ENCODE assay signal across 1 cellular context in the genomic region with DNA sequence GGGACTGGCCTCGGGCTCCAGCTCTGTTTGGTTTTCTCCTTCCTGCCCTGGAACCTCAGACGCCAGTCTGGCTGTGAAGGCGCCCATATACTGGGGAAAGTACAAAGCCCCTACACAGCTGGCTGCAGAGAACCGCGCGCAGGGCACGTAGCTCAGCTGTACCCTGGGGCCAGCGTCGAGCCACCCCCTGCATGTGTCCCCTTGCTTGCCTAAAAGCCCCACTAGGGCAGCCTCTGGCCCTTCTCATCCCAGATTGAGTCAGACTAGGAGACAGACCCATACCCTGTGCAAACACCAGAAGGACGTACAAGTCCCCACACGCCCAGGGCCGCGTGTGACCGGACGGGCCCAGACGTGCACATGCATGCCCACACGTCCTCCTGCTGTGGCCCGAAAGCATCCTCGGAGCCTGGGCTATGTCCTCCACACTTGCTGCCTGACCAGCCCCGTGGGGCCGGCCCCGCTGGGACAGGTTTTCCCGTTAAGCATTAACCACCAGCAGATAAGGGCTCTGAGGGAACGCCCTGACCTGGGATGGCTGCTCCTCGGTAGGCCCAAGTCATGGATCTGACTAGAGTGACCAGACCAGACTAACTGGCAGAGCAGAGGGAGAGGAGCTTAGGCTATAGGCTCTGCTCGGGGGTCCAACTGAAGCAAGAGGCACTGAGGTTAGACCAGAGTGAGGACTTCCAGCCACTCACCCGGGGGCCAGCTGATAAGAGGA.
A peak's percentile ranks its signal among the peaks of the same experiment; 100 is the strongest.
TF ChIP-seq lines count a peak whose summit lies in the region.

No MANE protein-coding gene starts in this region.

TF ChIP-seq in HepG2, 621 proteins besides CTCF, POLR2A, EP300 and RAD21 (continued from another document and continues in another):
- TF ChIP-seq, protein P1, sequence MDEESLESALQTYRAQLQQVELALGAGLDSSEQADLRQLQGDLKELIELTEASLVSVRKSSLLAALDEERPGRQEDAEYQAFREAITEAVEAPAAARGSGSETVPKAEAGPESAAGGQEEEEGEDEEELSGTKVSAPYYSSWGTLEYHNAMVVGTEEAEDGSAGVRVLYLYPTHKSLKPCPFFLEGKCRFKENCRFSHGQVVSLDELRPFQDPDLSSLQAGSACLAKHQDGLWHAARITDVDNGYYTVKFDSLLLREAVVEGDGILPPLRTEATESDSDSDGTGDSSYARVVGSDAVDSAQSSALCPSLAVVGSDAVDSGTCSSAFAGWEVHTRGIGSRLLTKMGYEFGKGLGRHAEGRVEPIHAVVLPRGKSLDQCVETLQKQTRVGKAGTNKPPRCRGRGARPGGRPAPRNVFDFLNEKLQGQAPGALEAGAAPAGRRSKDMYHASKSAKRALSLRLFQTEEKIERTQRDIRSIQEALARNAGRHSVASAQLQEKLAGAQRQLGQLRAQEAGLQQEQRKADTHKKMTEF (CRISPR knock-in tag; IDR thresholded peaks at IDR 0.05), result peak; percentile 76
- TF ChIP-seq GATAD1 (CRISPR knock-in tag; IDR thresholded peaks at IDR 0.05), result peak; percentile 49
- TF ChIP-seq NCOR1 (IDR thresholded peaks at IDR 0.05; ENCODE audit: borderline replicate concordance, low read length), result no peak
- TF ChIP-seq, protein P2, sequence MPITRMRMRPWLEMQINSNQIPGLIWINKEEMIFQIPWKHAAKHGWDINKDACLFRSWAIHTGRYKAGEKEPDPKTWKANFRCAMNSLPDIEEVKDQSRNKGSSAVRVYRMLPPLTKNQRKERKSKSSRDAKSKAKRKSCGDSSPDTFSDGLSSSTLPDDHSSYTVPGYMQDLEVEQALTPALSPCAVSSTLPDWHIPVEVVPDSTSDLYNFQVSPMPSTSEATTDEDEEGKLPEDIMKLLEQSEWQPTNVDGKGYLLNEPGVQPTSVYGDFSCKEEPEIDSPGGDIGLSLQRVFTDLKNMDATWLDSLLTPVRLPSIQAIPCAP (CRISPR knock-in tag; IDR thresholded peaks at IDR 0.05; ENCODE audit: low read depth), result no peak
- 0 out of 2 replicates have a peak, but pooled peaks have one; percentile 79 for TF ChIP-seq HNRNPL (IDR thresholded peaks at IDR 0.05; ENCODE audit: low read depth, low read length)
- TF ChIP-seq CBX2 (IDR thresholded peaks at IDR 0.05; ENCODE audit: low read depth, low read length), result no peak
- no peak for TF ChIP-seq CBX2 (CRISPR knock-in tag; IDR thresholded peaks at IDR 0.05; ENCODE audit: low read depth)
- no peak for TF ChIP-seq GTF3A (CRISPR knock-in tag; conservative IDR thresholded peaks at IDR 0.05)
- TF ChIP-seq ZFP36 (IDR thresholded peaks at IDR 0.05; ENCODE audit: borderline replicate concordance, low read depth, low read length, partially characterized antibody), result no peak
- peak; percentile 12; the same call in 1 of the 2 replicates for TF ChIP-seq KDM1A (CRISPR knock-in tag; IDR thresholded peaks at IDR 0.05)
- no peak; the same call in 1 of the 2 replicates for TF ChIP-seq KLF9 (CRISPR knock-in tag; IDR thresholded peaks at IDR 0.05; ENCODE audit: low read depth)
- TF ChIP-seq ZNF354B (CRISPR knock-in tag; IDR thresholded peaks at IDR 0.05), result no peak
- TF ChIP-seq IKZF4 (CRISPR knock-in tag; IDR thresholded peaks at IDR 0.05; ENCODE audit: borderline replicate concordance, low read depth, not compliant biosample characterization), result peak; percentile 52
- TF ChIP-seq, protein P3, sequence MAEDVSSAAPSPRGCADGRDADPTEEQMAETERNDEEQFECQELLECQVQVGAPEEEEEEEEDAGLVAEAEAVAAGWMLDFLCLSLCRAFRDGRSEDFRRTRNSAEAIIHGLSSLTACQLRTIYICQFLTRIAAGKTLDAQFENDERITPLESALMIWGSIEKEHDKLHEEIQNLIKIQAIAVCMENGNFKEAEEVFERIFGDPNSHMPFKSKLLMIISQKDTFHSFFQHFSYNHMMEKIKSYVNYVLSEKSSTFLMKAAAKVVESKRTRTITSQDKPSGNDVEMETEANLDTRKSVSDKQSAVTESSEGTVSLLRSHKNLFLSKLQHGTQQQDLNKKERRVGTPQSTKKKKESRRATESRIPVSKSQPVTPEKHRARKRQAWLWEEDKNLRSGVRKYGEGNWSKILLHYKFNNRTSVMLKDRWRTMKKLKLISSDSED (CRISPR knock-in tag; IDR thresholded peaks at IDR 0.05), result 0 out of 2 replicates have a peak, but pooled peaks have one; percentile 51
- TF ChIP-seq FOXO1 (CRISPR knock-in tag; IDR thresholded peaks at IDR 0.05), result peak; percentile 62; the same call in 1 of the 2 replicates
- no peak for TF ChIP-seq ZNF850 (CRISPR knock-in tag; conservative IDR thresholded peaks at IDR 0.05)
- no peak for TF ChIP-seq ETV6 (CRISPR knock-in tag; conservative IDR thresholded peaks at IDR 0.05)
- no peak for TF ChIP-seq ZNF615 (CRISPR knock-in tag; IDR thresholded peaks at IDR 0.05; ENCODE audit: borderline replicate concordance)
- no peak for TF ChIP-seq PHB2 (IDR thresholded peaks at IDR 0.05; ENCODE audit: partially characterized antibody)
- peak; percentile 55; the same call in 1 of the 2 replicates for TF ChIP-seq POLR2G (IDR thresholded peaks at IDR 0.05; ENCODE audit: low read depth, low read length)
- TF ChIP-seq, protein P4, sequence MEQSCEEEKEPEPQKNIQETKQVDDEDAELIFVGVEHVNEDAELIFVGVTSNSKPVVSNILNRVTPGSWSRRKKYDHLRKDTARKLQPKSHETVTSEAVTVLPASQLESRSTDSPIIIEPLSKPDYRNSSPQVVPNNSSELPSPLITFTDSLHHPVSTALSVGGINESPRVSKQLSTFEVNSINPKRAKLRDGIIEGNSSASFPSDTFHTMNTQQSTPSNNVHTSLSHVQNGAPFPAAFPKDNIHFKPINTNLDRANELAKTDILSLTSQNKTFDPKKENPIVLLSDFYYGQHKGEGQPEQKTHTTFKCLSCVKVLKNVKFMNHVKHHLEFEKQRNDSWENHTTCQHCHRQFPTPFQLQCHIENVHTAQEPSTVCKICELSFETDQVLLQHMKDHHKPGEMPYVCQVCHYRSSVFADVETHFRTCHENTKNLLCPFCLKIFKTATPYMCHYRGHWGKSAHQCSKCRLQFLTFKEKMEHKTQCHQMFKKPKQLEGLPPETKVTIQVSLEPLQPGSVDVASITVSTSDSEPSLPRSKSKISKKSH (CRISPR knock-in tag; IDR thresholded peaks at IDR 0.05; ENCODE audit: borderline replicate concordance), result peak; percentile 74; the same call in 1 of the 2 replicates
- TF ChIP-seq, protein P5, sequence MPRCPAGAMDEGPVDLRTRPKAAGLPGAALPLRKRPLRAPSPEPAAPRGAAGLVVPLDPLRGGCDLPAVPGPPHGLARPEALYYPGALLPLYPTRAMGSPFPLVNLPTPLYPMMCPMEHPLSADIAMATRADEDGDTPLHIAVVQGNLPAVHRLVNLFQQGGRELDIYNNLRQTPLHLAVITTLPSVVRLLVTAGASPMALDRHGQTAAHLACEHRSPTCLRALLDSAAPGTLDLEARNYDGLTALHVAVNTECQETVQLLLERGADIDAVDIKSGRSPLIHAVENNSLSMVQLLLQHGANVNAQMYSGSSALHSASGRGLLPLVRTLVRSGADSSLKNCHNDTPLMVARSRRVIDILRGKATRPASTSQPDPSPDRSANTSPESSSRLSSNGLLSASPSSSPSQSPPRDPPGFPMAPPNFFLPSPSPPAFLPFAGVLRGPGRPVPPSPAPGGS (CRISPR knock-in tag; IDR thresholded peaks at IDR 0.05), result peak; percentile 78; the same call in 1 of the 2 replicates
- TF ChIP-seq CCAR2 (optimal IDR thresholded peaks at IDR 0.05; ENCODE audit: low read depth, low read length), result no peak
- no peak for TF ChIP-seq SSRP1 (CRISPR knock-in tag; IDR thresholded peaks at IDR 0.05)
- TF ChIP-seq SOX6 (IDR thresholded peaks at IDR 0.05), result no peak
- TF ChIP-seq SOX6 (CRISPR knock-in tag; IDR thresholded peaks at IDR 0.05), result no peak; the same call in 1 of the 2 replicates
- TF ChIP-seq ZNF746 (CRISPR knock-in tag; IDR thresholded peaks at IDR 0.05), result peak; percentile 80; the same call in 1 of the 2 replicates
- TF ChIP-seq ATF7 (IDR thresholded peaks at IDR 0.05), result no peak
- TF ChIP-seq ATF7 (CRISPR knock-in tag; IDR thresholded peaks at IDR 0.05), result no peak
- TF ChIP-seq, protein P6, sequence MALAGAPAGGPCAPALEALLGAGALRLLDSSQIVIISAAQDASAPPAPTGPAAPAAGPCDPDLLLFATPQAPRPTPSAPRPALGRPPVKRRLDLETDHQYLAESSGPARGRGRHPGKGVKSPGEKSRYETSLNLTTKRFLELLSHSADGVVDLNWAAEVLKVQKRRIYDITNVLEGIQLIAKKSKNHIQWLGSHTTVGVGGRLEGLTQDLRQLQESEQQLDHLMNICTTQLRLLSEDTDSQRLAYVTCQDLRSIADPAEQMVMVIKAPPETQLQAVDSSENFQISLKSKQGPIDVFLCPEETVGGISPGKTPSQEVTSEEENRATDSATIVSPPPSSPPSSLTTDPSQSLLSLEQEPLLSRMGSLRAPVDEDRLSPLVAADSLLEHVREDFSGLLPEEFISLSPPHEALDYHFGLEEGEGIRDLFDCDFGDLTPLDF (CRISPR knock-in tag; IDR thresholded peaks at IDR 0.05), result no peak
- peak; percentile 47; the same call in 1 of the 2 replicates for TF ChIP-seq SOX5 (CRISPR knock-in tag; IDR thresholded peaks at IDR 0.05; ENCODE audit: borderline replicate concordance)
- no peak for TF ChIP-seq ZNF225 (CRISPR knock-in tag; IDR thresholded peaks at IDR 0.05)
- peak; percentile 87 for TF ChIP-seq ZNF430 (CRISPR knock-in tag; IDR thresholded peaks at IDR 0.05)
- TF ChIP-seq, protein P7, sequence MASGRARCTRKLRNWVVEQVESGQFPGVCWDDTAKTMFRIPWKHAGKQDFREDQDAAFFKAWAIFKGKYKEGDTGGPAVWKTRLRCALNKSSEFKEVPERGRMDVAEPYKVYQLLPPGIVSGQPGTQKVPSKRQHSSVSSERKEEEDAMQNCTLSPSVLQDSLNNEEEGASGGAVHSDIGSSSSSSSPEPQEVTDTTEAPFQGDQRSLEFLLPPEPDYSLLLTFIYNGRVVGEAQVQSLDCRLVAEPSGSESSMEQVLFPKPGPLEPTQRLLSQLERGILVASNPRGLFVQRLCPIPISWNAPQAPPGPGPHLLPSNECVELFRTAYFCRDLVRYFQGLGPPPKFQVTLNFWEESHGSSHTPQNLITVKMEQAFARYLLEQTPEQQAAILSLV (CRISPR knock-in tag; IDR thresholded peaks at IDR 0.05; ENCODE audit: borderline replicate concordance), result peak; percentile 87
- TF ChIP-seq GTF2F1 (IDR thresholded peaks at IDR 0.05; ENCODE audit: low read length), result no peak
- 0 out of 2 replicates have a peak, but pooled peaks have one; percentile 52 for TF ChIP-seq CHCHD3 (CRISPR knock-in tag; IDR thresholded peaks at IDR 0.05)
- no peak for TF ChIP-seq ZNF235 (CRISPR knock-in tag; IDR thresholded peaks at IDR 0.05; ENCODE audit: borderline replicate concordance)
- peak; percentile 76 for TF ChIP-seq ZNF205 (CRISPR knock-in tag; IDR thresholded peaks at IDR 0.05)
- peak; percentile 87 for TF ChIP-seq KLF11 (CRISPR knock-in tag; IDR thresholded peaks at IDR 0.05)
- TF ChIP-seq, protein P8, sequence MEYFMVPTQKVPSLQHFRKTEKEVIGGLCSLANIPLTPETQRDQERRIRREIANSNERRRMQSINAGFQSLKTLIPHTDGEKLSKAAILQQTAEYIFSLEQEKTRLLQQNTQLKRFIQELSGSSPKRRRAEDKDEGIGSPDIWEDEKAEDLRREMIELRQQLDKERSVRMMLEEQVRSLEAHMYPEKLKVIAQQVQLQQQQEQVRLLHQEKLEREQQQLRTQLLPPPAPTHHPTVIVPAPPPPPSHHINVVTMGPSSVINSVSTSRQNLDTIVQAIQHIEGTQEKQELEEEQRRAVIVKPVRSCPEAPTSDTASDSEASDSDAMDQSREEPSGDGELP (IDR thresholded peaks at IDR 0.05; ENCODE audit: borderline replicate concordance, low read depth), result peak; percentile 75; the same call in 1 of the 2 replicates
- peak; percentile 70 for TF ChIP-seq ZNF883 (CRISPR knock-in tag; IDR thresholded peaks at IDR 0.05; ENCODE audit: not compliant biosample characterization)
- TF ChIP-seq, protein P9, sequence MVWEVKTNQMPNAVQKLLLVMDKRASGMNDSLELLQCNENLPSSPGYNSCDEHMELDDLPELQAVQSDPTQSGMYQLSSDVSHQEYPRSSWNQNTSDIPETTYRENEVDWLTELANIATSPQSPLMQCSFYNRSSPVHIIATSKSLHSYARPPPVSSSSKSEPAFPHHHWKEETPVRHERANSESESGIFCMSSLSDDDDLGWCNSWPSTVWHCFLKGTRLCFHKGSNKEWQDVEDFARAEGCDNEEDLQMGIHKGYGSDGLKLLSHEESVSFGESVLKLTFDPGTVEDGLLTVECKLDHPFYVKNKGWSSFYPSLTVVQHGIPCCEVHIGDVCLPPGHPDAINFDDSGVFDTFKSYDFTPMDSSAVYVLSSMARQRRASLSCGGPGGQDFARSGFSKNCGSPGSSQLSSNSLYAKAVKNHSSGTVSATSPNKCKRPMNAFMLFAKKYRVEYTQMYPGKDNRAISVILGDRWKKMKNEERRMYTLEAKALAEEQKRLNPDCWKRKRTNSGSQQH (CRISPR knock-in tag; IDR thresholded peaks at IDR 0.05; ENCODE audit: low read depth), result no peak
- TF ChIP-seq, protein P10, sequence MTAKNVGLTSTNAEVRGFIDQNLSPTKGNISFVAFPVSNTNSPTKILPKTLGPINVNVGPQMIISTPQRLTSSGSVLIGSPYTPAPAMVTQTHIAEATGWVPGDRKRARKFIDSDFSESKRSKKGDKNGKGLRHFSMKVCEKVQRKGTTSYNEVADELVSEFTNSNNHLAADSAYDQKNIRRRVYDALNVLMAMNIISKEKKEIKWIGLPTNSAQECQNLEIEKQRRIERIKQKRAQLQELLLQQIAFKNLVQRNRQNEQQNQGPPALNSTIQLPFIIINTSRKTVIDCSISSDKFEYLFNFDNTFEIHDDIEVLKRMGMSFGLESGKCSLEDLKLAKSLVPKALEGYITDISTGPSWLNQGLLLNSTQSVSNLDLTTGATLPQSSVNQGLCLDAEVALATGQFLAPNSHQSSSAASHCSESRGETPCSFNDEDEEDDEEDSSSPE (CRISPR knock-in tag; IDR thresholded peaks at IDR 0.05), result peak; percentile 74; the same call in 1 of the 2 replicates
- TF ChIP-seq, protein P11, sequence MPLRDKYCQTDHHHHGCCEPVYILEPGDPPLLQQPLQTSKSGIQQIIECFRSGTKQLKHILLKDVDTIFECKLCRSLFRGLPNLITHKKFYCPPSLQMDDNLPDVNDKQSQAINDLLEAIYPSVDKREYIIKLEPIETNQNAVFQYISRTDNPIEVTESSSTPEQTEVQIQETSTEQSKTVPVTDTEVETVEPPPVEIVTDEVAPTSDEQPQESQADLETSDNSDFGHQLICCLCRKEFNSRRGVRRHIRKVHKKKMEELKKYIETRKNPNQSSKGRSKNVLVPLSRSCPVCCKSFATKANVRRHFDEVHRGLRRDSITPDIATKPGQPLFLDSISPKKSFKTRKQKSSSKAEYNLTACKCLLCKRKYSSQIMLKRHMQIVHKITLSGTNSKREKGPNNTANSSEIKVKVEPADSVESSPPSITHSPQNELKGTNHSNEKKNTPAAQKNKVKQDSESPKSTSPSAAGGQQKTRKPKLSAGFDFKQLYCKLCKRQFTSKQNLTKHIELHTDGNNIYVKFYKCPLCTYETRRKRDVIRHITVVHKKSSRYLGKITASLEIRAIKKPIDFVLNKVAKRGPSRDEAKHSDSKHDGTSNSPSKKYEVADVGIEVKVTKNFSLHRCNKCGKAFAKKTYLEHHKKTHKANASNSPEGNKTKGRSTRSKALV (CRISPR knock-in tag; IDR thresholded peaks at IDR 0.05), result no peak
- no peak for TF ChIP-seq SNAPC2 (CRISPR knock-in tag; IDR thresholded peaks at IDR 0.05)
- TF ChIP-seq, protein P12, sequence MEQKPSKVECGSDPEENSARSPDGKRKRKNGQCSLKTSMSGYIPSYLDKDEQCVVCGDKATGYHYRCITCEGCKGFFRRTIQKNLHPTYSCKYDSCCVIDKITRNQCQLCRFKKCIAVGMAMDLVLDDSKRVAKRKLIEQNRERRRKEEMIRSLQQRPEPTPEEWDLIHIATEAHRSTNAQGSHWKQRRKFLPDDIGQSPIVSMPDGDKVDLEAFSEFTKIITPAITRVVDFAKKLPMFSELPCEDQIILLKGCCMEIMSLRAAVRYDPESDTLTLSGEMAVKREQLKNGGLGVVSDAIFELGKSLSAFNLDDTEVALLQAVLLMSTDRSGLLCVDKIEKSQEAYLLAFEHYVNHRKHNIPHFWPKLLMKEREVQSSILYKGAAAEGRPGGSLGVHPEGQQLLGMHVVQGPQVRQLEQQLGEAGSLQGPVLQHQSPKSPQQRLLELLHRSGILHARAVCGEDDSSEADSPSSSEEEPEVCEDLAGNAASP (CRISPR knock-in tag; IDR thresholded peaks at IDR 0.05; ENCODE audit: borderline replicate concordance), result peak; percentile 74; the same call in 1 of the 2 replicates
